In the genomic region with DNA sequence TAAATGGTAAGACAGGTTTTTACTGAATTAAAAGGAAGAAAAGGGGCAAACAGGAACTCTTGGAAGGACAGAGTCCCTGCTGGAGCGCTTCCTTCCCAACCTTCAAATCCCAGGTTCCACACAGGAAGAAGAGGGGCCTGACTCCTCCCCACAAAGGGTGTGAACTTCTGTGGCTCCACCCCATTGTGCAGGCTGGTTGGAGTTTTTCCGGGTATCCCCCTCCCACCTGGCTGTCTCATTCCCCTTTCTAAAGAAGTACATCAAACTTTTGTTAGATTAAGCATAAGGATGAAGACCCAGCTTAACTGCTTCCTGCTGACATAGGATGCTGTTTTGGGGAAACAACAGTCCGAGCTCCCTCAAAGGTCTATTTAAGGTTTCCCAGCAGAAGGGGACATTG, we compare ENCODE assay signal across 6 cellular contexts.
"Had no signal": no experiment of that assay in that cellular context is flagged by ENCODE, and none has a peak within 500 bp of the region (broad histone marks: within the 10 kb centered on the region; RNA-seq: fewer than 3 reads in every experiment).

No MANE protein-coding gene starts in this region.

- H3K9ac ChIP-seq: GM23248 had no signal

- H3K27ac ChIP-seq: GM23248 had no signal

- ATAC-seq: K562 had no signal

- H2AFZ ChIP-seq: GM23248 had no signal

- DNase-seq: GM23248, GOT3, H9, HCEC 1CT, IMR-90 had no signal

- H3K4me3 ChIP-seq: GM23248, K562 had no signal
